In the genomic region with DNA sequence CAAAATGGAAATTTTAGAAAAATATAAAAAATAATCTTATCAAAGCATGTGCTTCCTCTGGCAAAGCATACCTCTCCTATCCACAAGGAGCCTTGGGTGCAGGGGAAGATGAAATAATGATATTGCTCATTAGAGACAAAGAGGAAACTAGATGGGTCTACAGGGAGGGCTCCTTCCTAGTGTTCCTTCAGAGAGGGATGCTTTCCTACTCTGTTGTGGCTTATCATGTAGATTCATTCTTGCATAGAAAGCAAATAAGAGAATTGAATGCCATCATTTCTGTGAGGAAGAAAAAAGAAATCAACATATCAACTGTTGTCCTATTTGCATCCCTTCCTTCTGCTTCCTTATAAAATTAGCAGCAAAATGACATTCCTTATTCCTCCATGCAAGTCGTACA, we compare ENCODE assay signal across 24 cellular contexts.
"Had no signal": no experiment of that assay in that cellular context is flagged by ENCODE, and none has a peak within 500 bp of the region (broad histone marks: within the 10 kb centered on the region; RNA-seq: fewer than 3 reads in every experiment).

No MANE protein-coding gene starts in this region.

- H3K4me1 ChIP-seq: colonic mucosa had no signal

- ATAC-seq: activated CD8-positive, alpha-beta T cell treated with anti-CD3 and anti-CD28 coated beads for 36 hours; activated T-cell treated with anti-CD3 and anti-CD28 coated beads, Interleukin-2, amount 50 U/mL, for 4 hours; activated T-helper 17 cell treated with anti-CD3 and anti-CD28 coated beads, Interleukin-2, amount 50 U/mL, for 72 hours; esophagus mucosa had no signal

- H3K27me3 Mint-ChIP-seq: activated CD4-positive, alpha-beta T cell treated with anti-CD3 and anti-CD28 coated beads, Interleukin-2, amount 10 ng/mL, durations not matched to agents 7 days and 5 days; dendritic cell treated with granulocyte-macrophage colony-stimulating factor and Interleukin-4, amounts not matched to agents 40 ng/mL and 50 ng/mL, for 4 days had no signal

- H3K27ac Mint-ChIP-seq: activated CD4-positive, alpha-beta T cell treated with anti-CD3 and anti-CD28 coated beads, Interleukin-2, amount 10 ng/mL, durations not matched to agents 7 days and 5 days; activated CD8-positive, alpha-beta T cell treated with anti-CD3 and anti-CD28 coated beads for 36 hours; activated naive CD8-positive, alpha-beta T cell; activated T-helper 17 cell treated with anti-CD3 and anti-CD28 coated beads, Interleukin-2, amount 50 U/mL, for 72 hours; dendritic cell treated with granulocyte-macrophage colony-stimulating factor and Interleukin-4, amounts not matched to agents 40 ng/mL and 50 ng/mL, for 4 days; endodermal cell had no signal

- H3K4me3 ChIP-seq: colonic mucosa, dorsolateral prefrontal cortex had no signal

- H3K4me1 Mint-ChIP-seq: activated CD4-positive, alpha-beta T cell treated with anti-CD3 and anti-CD28 coated beads, Interleukin-2, amount 10 ng/mL, durations not matched to agents 7 days and 5 days; activated T-helper 17 cell treated with anti-CD3 and anti-CD28 coated beads, Interleukin-2, amount 50 U/mL, for 72 hours had no signal

- H3K36me3 ChIP-seq: colonic mucosa had no signal

- H3K9me3 Mint-ChIP-seq: activated CD4-positive, alpha-beta T cell treated with anti-CD3 and anti-CD28 coated beads, Interleukin-2, amount 10 ng/mL, durations not matched to agents 7 days and 5 days; activated CD8-positive, alpha-beta T cell treated with anti-CD3 and anti-CD28 coated beads for 36 hours; activated T-cell treated with anti-CD3 and anti-CD28 coated beads, Interleukin-2, amount 50 U/mL, for 4 hours; activated T-helper 17 cell treated with anti-CD3 and anti-CD28 coated beads, Interleukin-2, amount 50 U/mL, for 72 hours; dendritic cell treated with granulocyte-macrophage colony-stimulating factor and Interleukin-4, amounts not matched to agents 40 ng/mL and 50 ng/mL, for 4 days; endodermal cell had no signal

- H3K27ac ChIP-seq: colonic mucosa had no signal

- DNase-seq: activated CD4-positive, alpha-beta T cell treated with anti-CD3 and anti-CD28 coated beads for 1 hour; activated CD4-positive, alpha-beta T cell treated with anti-CD3 and anti-CD28 coated beads for 4 hours; activated CD4-positive, alpha-beta T cell treated with anti-CD3 and anti-CD28 coated beads, Interleukin-2, amount 10 ng/mL, durations not matched to agents 7 days and 5 days; activated CD4-positive, alpha-beta T cell treated with anti-CD3 and anti-CD28 coated beads, Interleukin-2, amount 50 U/mL, for 4 hours; activated CD8-positive, alpha-beta memory T cell treated with anti-CD3 and anti-CD28 coated beads for 24 hours; activated CD8-positive, alpha-beta T cell treated with anti-CD3 and anti-CD28 coated beads for 36 hours; activated effector memory CD4-positive, alpha-beta T cell treated with Interleukin-2 at 50 U/mL for 16 hours; activated gamma-delta T cell treated with Interleukin-2 at 50 U/mL for 16 hours; activated naive CD4-positive, alpha-beta T cell treated with anti-CD3 and anti-CD28 coated beads, Interleukin-2, amount 50 U/mL, for 16 hours; activated naive CD4-positive, alpha-beta T cell treated with Interleukin-2 at 50 U/mL for 16 hours; activated T-cell treated with anti-CD3 and anti-CD28 coated beads, Interleukin-2, amount 50 U/mL, for 4 hours; amniotic stem cell; central memory CD4-positive, alpha-beta T cell; cerebellar nuclear complex; colonic mucosa; dorsolateral prefrontal cortex; effector memory CD4-positive, alpha-beta T cell; endodermal cell; foreskin fibroblast; T-helper 2 cell had no signal

- H3K36me3 Mint-ChIP-seq: activated naive CD8-positive, alpha-beta T cell had no signal

- H3K4me3 Mint-ChIP-seq: activated CD4-positive, alpha-beta T cell treated with anti-CD3 and anti-CD28 coated beads, Interleukin-2, amount 10 ng/mL, durations not matched to agents 7 days and 5 days; activated CD8-positive, alpha-beta T cell treated with anti-CD3 and anti-CD28 coated beads for 36 hours; activated naive CD8-positive, alpha-beta T cell; activated T-cell treated with anti-CD3 and anti-CD28 coated beads, Interleukin-2, amount 50 U/mL, for 4 hours; activated T-helper 17 cell treated with anti-CD3 and anti-CD28 coated beads, Interleukin-2, amount 50 U/mL, for 72 hours; dendritic cell treated with granulocyte-macrophage colony-stimulating factor and Interleukin-4, amounts not matched to agents 40 ng/mL and 50 ng/mL, for 4 days; endodermal cell had no signal

- H3K27me3 ChIP-seq: colonic mucosa had no signal

- H3K9me3 ChIP-seq: colonic mucosa had no signal
